ENCODE assay signal across 8 cellular contexts in genomic region chr20:64064145-64064698, GRCh38. TPM values are rescaled to one million over a fixed set of nuclear protein-coding genes. Genes with fewer than 3 reads are reported as not detected.
DNase-seq lines count a peak whose midpoint lies in the region; ATAC-seq and TF ChIP-seq lines count a peak whose summit lies in the region.

No MANE protein-coding gene starts in this region.

- peak overlapping the region in 1 of 4 donors; percentile 89 for H3K27ac ChIP-seq in esophagus squamous epithelium

- H3K9me3 ChIP-seq in esophagus squamous epithelium: no peaks in the 10 kb centered on the region

- ATAC-seq in GM19324 (IDR thresholded peaks at IDR 0.05; ENCODE audit: low FRiP score, unreplicated experiment) (no peak), HG02973 (IDR thresholded peaks at IDR 0.05; ENCODE audit: unreplicated experiment) (no peak)

- H3K27me3 ChIP-seq in esophagus squamous epithelium: no peaks in the 10 kb centered on the region

- peak; percentile 37 for DNase-seq in GM04504 (ENCODE audit: low read depth)
- DNase-seq in RPMI7951 (ENCODE audit: low read depth): peak; percentile 67
- no peak for DNase-seq in esophagus squamous epithelium (lab: John Stamatoyannopoulos, UW)
- peak; percentile 44 for DNase-seq in renal cortical epithelial cell (ENCODE audit: low read depth)
- DNase-seq in SW480 (ENCODE audit: low spot score): no peak
- no peak for DNase-seq in NCI-H2227 treated with DMSO at 0.1 percent for 48 hours (lab: John Stamatoyannopoulos, UW)

- H3K36me3 ChIP-seq in esophagus squamous epithelium: no peaks in the 10 kb centered on the region

- H3K4me1 ChIP-seq in esophagus squamous epithelium: peaks cover 26 to 50% (median 31%) of the 10 kb centered on the region in 3 donors

- H3K4me3 ChIP-seq in esophagus squamous epithelium: peak overlapping the region; percentile 68 to 93 (median 82)

- intact Hi-C loops in esophagus squamous epithelium (cut with DNase I): no loop called here

- WGBS in esophagus squamous epithelium, 2 donors: 11 to 35% methylated on average over 7 to 8 of the region's 12 CpGs

- TF ChIP-seq CTCF in esophagus squamous epithelium (IDR thresholded peaks at IDR 0.05): no peak

- TF ChIP-seq POLR2A in esophagus squamous epithelium (IDR thresholded peaks at IDR 0.05): no peak

RNA-seq across cellular contexts. Expression of gene TCEA2, which starts 1.2 kb away (rescaled TPM):
- 28.2 and 34.2 TPM in 2 replicates for total RNA-seq in RPMI7951 (2014; rRNA removed; shearing (Covaris generic))
- total RNA-seq in esophagus squamous epithelium (10 to 100 TPM in 2 of 4 donors, 1 to 10 TPM in 2; 1.8 to 25.2 (median 8.9) TPM), renal cortical epithelial cell (15.3 and 21.8 TPM in 2 replicates)

RNA-seq across cellular contexts. Expression of gene SOX18, which starts 14.8 kb away (rescaled TPM):
- total RNA-seq in RPMI7951 (2014; rRNA removed; shearing (Covaris generic)): 0.12 and 0.20 TPM in 2 replicates
- total RNA-seq in esophagus squamous epithelium (1 to 10 TPM; 1.3 to 4.5 (median 3.9) TPM), renal cortical epithelial cell (0.05 and 0.17 TPM in 2 replicates)

RNA-seq across cellular contexts. Expression of gene RGS19, which starts 15.1 kb away (rescaled TPM):
- total RNA-seq in RPMI7951 (2014; rRNA removed; shearing (Covaris generic)): 18.9 and 22.0 TPM in 2 replicates
- total RNA-seq in esophagus squamous epithelium (10 to 100 TPM in 3 of 4 donors, 1 to 10 TPM in 1; 7.4 to 14.4 (median 11.0) TPM), renal cortical epithelial cell (10.5 and 12.2 TPM in 2 replicates)

RNA-seq across cellular contexts. Expression of gene OPRL1, which starts 15.7 kb away (rescaled TPM):
- total RNA-seq in RPMI7951 (2014; rRNA removed; shearing (Covaris generic)): 0.29 and 0.84 TPM in 2 replicates
- total RNA-seq in esophagus squamous epithelium: under 1 TPM in 3 of 4 donors, not detected in 1; 0.34 to 0.91 (median 0.76) TPM
- total RNA-seq in renal cortical epithelial cell: 0.52 and 1.5 TPM in 2 replicates

RNA-seq across cellular contexts. Expression of gene LKAAEAR1, which starts 20.0 kb away (rescaled TPM):
- 0.39 and 0.48 TPM in 2 replicates for total RNA-seq in RPMI7951 (2014; rRNA removed; shearing (Covaris generic))
- total RNA-seq in esophagus squamous epithelium (not detected), renal cortical epithelial cell (not detected in 2 replicates)

Comparison
In these comparisons a context has a peak if more than half of its experiments do, and no peak if none do; other contexts are left out.
1. DNase-seq: peak in GM04504 (single experiment), RPMI7951 (single experiment) and renal cortical epithelial cell (single experiment); none in esophagus squamous epithelium (single experiment), SW480 (single experiment) and NCI-H2227 treated with DMSO at 0.1 percent for 48 hours (single experiment).